In genomic region chr17:78572277-78573205, GRCh38 we compare ENCODE assay signal across 25 cellular contexts. TPM values are rescaled to one million over a fixed set of nuclear protein-coding genes. Genes with fewer than 3 reads are reported as not detected.
DNase-seq lines count a peak whose midpoint lies in the region; ATAC-seq and TF ChIP-seq lines count a peak whose summit lies in the region.
"Had no signal": no experiment of that assay in that cellular context is flagged by ENCODE, and none has a peak within 500 bp of the region (broad histone marks: within the 10 kb centered on the region; RNA-seq: fewer than 3 reads in every experiment).

No MANE protein-coding gene starts in this region.

- peaks cover 5% of the 10 kb centered on the region for H3K4me1 ChIP-seq in osteoblast (ENCODE audit: insufficient read depth, low read length)
- H3K4me1 ChIP-seq in CD8-positive, alpha-beta T cell (ENCODE audit: insufficient read depth, low read length) = no peaks in the 10 kb centered on the region
- H3K4me1 ChIP-seq: foreskin keratinocyte had no signal

- ATAC-seq in CD8-positive, alpha-beta T cell = no peak
- ATAC-seq in GM21619 (IDR thresholded peaks at IDR 0.05; ENCODE audit: unreplicated experiment) = no peak
- ATAC-seq: foreskin keratinocyte, right cardiac atrium had no signal

- H3K79me2 ChIP-seq in osteoblast (ENCODE audit: insufficient read depth, low read length) = no peaks in the 10 kb centered on the region

- H3K36me3 ChIP-seq in osteoblast (ENCODE audit: insufficient read depth, low read length) = no peaks in the 10 kb centered on the region
- no peaks in the 10 kb centered on the region for H3K36me3 ChIP-seq in CD8-positive, alpha-beta T cell (ENCODE audit: insufficient read depth, low read length)
- H3K36me3 ChIP-seq: ovary had no signal

- no peak overlapping the region for H3K27ac Mint-ChIP-seq in CD8-positive, alpha-beta T cell
- H3K27ac Mint-ChIP-seq: activated naive CD4-positive, alpha-beta T cell treated with anti-CD3 and anti-CD28 coated beads, Interleukin-2, amount 10 ng/mL, durations not matched to agents 7 days and 5 days had no signal

- H2AFZ ChIP-seq in osteoblast (ENCODE audit: low read length) = no peak overlapping the region

- DNase-seq in NCI-H524 (lab: John Stamatoyannopoulos, UW) (peak; percentile 60 to 75), NCI-H524 treated with DMSO at 0.1 percent for 48 hours (lab: John Stamatoyannopoulos, UW) (no peak), NCI-H82 (lab: John Stamatoyannopoulos, UW) (peak; percentile 69), ecto neural progenitor cell (ENCODE audit: low spot score) (peak; percentile 76), osteoblast (ENCODE audit: insufficient read length, low spot score, missing footprints) (peak; percentile 74), mucosa of gallbladder (ENCODE audit: low spot score) (no peak)
- DNase-seq in CD8-positive, alpha-beta T cell = no peak
- DNase-seq: activated CD4-positive, alpha-beta T cell treated with anti-CD3 and anti-CD28 coated beads for 1 hour; activated naive CD4-positive, alpha-beta T cell treated with anti-CD3 and anti-CD28 coated beads, Interleukin-2, amount 10 ng/mL, durations not matched to agents 7 days and 5 days; activated T-cell treated with anti-CD3 and anti-CD28 coated beads, Interleukin-2, amount 50 U/mL, for 48 hours; central memory CD4-positive, alpha-beta T cell; erythroblast; foreskin keratinocyte; hippocampal formation; NCI-H187; NCI-H446; ovary; SHP77 treated with DMSO at 0.1 percent for 48 hours; stimulated activated CD8-positive, alpha-beta memory T cell treated with anti-CD3 and anti-CD28 coated beads, Interleukin-4, amount 100 ng/mL, for 48 hours had no signal

- TF ChIP-seq CTCF in osteoblast (IDR thresholded peaks at IDR 0.05; ENCODE audit: extremely low read depth, low read depth, low read length) = no peak
- TF ChIP-seq CTCF in CD8-positive, alpha-beta T cell (IDR thresholded peaks at IDR 0.05) = no peak

- POLR2A ChIA-PET in CD8-positive, alpha-beta T cell (lab: Charles Lee) = no interaction called here

- no peaks in the 10 kb centered on the region for H3K9me3 Mint-ChIP-seq in CD8-positive, alpha-beta T cell
- H3K9me3 Mint-ChIP-seq: activated naive CD4-positive, alpha-beta T cell treated with anti-CD3 and anti-CD28 coated beads, Interleukin-2, amount 10 ng/mL, durations not matched to agents 7 days and 5 days had no signal

- H4K20me1 ChIP-seq in osteoblast (ENCODE audit: insufficient read depth, low read length) = no peaks in the 10 kb centered on the region
- H4K20me1 ChIP-seq: BLaER1 treated with 17β-estradiol and CSF1 and Interleukin-3, amounts not matched to agents 10 nM and 100 nM had no signal

- intact Hi-C loops in CD8-positive, alpha-beta T cell (cut with DNase I, micrococcal nuclease) = no loop called here

- no peaks in the 10 kb centered on the region for H3K27me3 Mint-ChIP-seq in CD8-positive, alpha-beta T cell (ENCODE audit: low read depth)

- H3K4me1 Mint-ChIP-seq in CD8-positive, alpha-beta T cell (ENCODE audit: low read depth) = no peaks in the 10 kb centered on the region
- H3K4me1 Mint-ChIP-seq: activated naive CD4-positive, alpha-beta T cell treated with anti-CD3 and anti-CD28 coated beads, Interleukin-2, amount 10 ng/mL, durations not matched to agents 7 days and 5 days had no signal

- H3K4me3 Mint-ChIP-seq in CD8-positive, alpha-beta T cell = no peak overlapping the region
- H3K4me3 Mint-ChIP-seq: activated naive CD4-positive, alpha-beta T cell treated with anti-CD3 and anti-CD28 coated beads, Interleukin-2, amount 10 ng/mL, durations not matched to agents 7 days and 5 days had no signal

- H3K4me2 ChIP-seq in osteoblast (ENCODE audit: insufficient read depth, low read length) = no peak overlapping the region
- H3K4me2 ChIP-seq: A549; BLaER1 treated with 17β-estradiol and CSF1 and Interleukin-3, amounts not matched to agents 10 nM and 100 nM had no signal

- no peak overlapping the region for H3K4me3 ChIP-seq in osteoblast (ENCODE audit: insufficient read depth, low read length)
- no peak overlapping the region for H3K4me3 ChIP-seq in CD8-positive, alpha-beta T cell (ENCODE audit: low read depth, low read length)
- H3K4me3 ChIP-seq: A549; BLaER1 treated with 17β-estradiol and CSF1 and Interleukin-3, amounts not matched to agents 10 nM and 100 nM; ovary had no signal

- H3K9me3 ChIP-seq in osteoblast (ENCODE audit: low read depth, low read length) = no peaks in the 10 kb centered on the region
- H3K9me3 ChIP-seq in CD8-positive, alpha-beta T cell (ENCODE audit: low read length) = no peaks in the 10 kb centered on the region
- H3K9me3 ChIP-seq: A549, ovary had no signal

- no peaks in the 10 kb centered on the region for H3K36me3 Mint-ChIP-seq in CD8-positive, alpha-beta T cell
- H3K36me3 Mint-ChIP-seq: activated naive CD4-positive, alpha-beta T cell treated with anti-CD3 and anti-CD28 coated beads, Interleukin-2, amount 10 ng/mL, durations not matched to agents 7 days and 5 days had no signal

- CTCF ChIA-PET in CD8-positive, alpha-beta T cell (lab: Charles Lee) = interaction anchor here (0.6 to 1.1 kb wide), 2 partner anchors 9 to 114 kb away, joined by 3 to 6 read pairs; no protein-coding TSS in a partner anchor

- H3K27me3 ChIP-seq in osteoblast (ENCODE audit: insufficient read depth, low read length) = no peaks in the 10 kb centered on the region
- no peaks in the 10 kb centered on the region for H3K27me3 ChIP-seq in CD8-positive, alpha-beta T cell (ENCODE audit: insufficient read depth, low read length)
- H3K27me3 ChIP-seq: BLaER1 treated with 17β-estradiol and CSF1 and Interleukin-3, amounts not matched to agents 10 nM and 100 nM; ovary had no signal

- H3K27ac ChIP-seq in osteoblast (ENCODE audit: low read depth, low read length) = no peak overlapping the region
- no peak overlapping the region for H3K27ac ChIP-seq in CD8-positive, alpha-beta T cell (ENCODE audit: low read depth, low read length)
- H3K27ac ChIP-seq: BLaER1 treated with 17β-estradiol and CSF1 and Interleukin-3, amounts not matched to agents 10 nM and 100 nM; foreskin keratinocyte; ovary had no signal

RNA-seq across cellular contexts. Expression of gene DNAH17, which starts 4.7 kb away (rescaled TPM):
- total RNA-seq in osteoblast (under 0.01 TPM in 2 replicates), mucosa of gallbladder (not detected)
- under 1 TPM; 0.08 TPM for total RNA-seq in CD8-positive, alpha-beta T cell
- total RNA-seq: G401, ureter had no signal

Comparison
In these comparisons a context has a peak if more than half of its experiments do, and no peak if none do; other contexts are left out.
1. DNase-seq: peak in NCI-H524 (2 of 2), NCI-H82 (single experiment), ecto neural progenitor cell (single experiment) and osteoblast (single experiment); none in NCI-H524 treated with DMSO at 0.1 percent for 48 hours (single experiment), CD8-positive, alpha-beta T cell (0 of 7) and mucosa of gallbladder (single experiment).